ENCODE assay signal across 9 cellular contexts in the genomic region with DNA sequence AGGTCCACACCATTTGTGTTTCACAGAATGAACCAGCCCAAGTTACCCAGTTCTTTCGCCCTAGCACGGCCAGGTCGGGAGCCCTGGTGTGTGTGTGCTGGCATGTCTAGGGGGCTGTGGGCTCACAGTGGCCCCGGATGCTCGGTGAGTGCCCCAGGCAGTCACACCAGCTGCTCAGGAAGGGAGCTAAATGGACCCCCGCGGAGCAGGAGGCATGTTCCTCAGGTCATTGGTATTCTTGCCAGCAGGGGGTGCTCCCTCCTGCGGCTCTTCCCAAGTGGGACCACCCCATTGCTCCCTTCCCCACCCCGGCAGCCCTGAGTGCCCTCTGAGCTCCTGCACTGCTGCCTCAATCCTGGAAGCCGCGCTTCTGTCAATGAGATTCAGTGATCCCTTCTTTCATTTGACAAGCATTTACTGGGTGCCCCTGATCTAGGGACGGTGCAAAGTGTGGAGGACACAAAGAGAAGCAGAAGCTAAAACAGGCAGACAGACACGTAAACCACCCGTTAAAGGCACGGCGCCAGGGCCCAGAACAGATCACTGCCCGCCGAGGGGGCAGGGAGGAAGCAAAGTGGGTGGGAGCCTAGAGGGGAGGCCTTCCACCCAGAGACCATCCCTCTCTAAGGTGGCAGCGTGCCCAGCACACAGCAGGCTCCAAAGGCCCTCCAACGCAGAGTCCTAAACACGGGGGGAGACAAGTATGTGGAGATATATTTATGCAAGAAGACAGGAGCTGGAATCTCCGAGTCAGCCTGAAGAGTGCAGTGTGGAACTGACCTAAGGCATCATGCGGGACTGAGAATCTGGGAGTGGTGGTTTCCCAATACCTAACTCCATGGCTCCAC. TPM values are rescaled to one million over a fixed set of nuclear protein-coding genes. Genes with fewer than 3 reads are reported as not detected.
DNase-seq lines count a peak whose midpoint lies in the region; ATAC-seq and TF ChIP-seq lines count a peak whose summit lies in the region.
"Had no signal": no experiment of that assay in that cellular context is flagged by ENCODE, and none has a peak within 500 bp of the region (broad histone marks: within the 10 kb centered on the region; RNA-seq: fewer than 3 reads in every experiment).

No MANE protein-coding gene starts in this region.

- no peak for ATAC-seq in HG03442 (IDR thresholded peaks at IDR 0.05; ENCODE audit: unreplicated experiment)

- H3K36me3 Mint-ChIP-seq in osteocyte (ENCODE audit: unreplicated experiment): peaks cover 39% of the 10 kb centered on the region

- H3K4me1 Mint-ChIP-seq in osteocyte (ENCODE audit: unreplicated experiment): peaks cover 9% of the 10 kb centered on the region

- H3K4me3 Mint-ChIP-seq in osteocyte (ENCODE audit: unreplicated experiment): no peak overlapping the region

- no peaks in the 10 kb centered on the region for H3K27me3 Mint-ChIP-seq in osteocyte (ENCODE audit: unreplicated experiment)

- TF ChIP-seq CTCF in GM10266 (IDR thresholded peaks at IDR 0.05; ENCODE audit: control insufficient read depth, insufficient read depth, low read depth, missing control alignments) (peak; percentile 19), osteocyte (IDR thresholded peaks at IDR 0.05) (peak; percentile 49)

- no peaks in the 10 kb centered on the region for H3K9me3 Mint-ChIP-seq in osteocyte (ENCODE audit: unreplicated experiment)

- no peak for TF ChIP-seq POLR2A in erythroblast (IDR thresholded peaks at IDR 0.05; ENCODE audit: low read length)

- in situ Hi-C loops in G401 (cut with HindIII; ENCODE audit: low sequenced_read_pairs): no loop called here

- DNase-seq in GM10266 (ENCODE audit: extremely low spot score) (peak; percentile 32), NCI-H1694 treated with DMSO at 0.1 percent for 48 hours (lab: John Stamatoyannopoulos, UW) (peak; percentile 68), erythroblast (lab: John Stamatoyannopoulos, UW) (peak; percentile 24 to 36), osteocyte (ENCODE audit: extremely low spot score, unreplicated experiment) (peak; percentile 84), NK-92 (lab: John Stamatoyannopoulos, UW; ENCODE audit: unreplicated experiment) (no peak), G401 (ENCODE audit: low spot score) (no peak), NCI-H1048 (lab: John Stamatoyannopoulos, UW) (no peak)
- DNase-seq: NCI-H226 had no signal

- no peak overlapping the region for H3K27ac Mint-ChIP-seq in osteocyte (ENCODE audit: unreplicated experiment)

RNA-seq across cellular contexts. Expression of a gene that starts 5.2 kb away (rescaled TPM):
- 2.6 and 2.9 TPM in 2 replicates for total RNA-seq in osteocyte
- 2.3 and 3.3 TPM in 2 replicates for total RNA-seq in G401 (2014; rRNA removed; shearing (Covaris generic))

RNA-seq across cellular contexts. Expression of a gene that starts 32.1 kb away (rescaled TPM):
- 27.5 and 29.0 TPM in 2 replicates for total RNA-seq in osteocyte
- 6.3 and 12.7 TPM in 2 replicates for total RNA-seq in G401 (2014; rRNA removed; shearing (Covaris generic))

Comparison
In these comparisons a context has a peak if more than half of its experiments do, and no peak if none do; other contexts are left out.
1. DNase-seq: peak in GM10266 (single experiment), NCI-H1694 treated with DMSO at 0.1 percent for 48 hours (single experiment), erythroblast (2 of 2) and osteocyte (single experiment); none in NK-92 (single experiment), G401 (single experiment) and NCI-H1048 (single experiment).